In genomic region chr12:12367096-12367998, GRCh38 we compare ENCODE assay signal across 1 cellular context.
TF ChIP-seq lines count a peak whose summit lies in the region.

No MANE protein-coding gene starts in this region.

TF ChIP-seq in A549, 52 proteins besides CTCF, POLR2A, EP300 and RAD21 (continued from another document):
- TF ChIP-seq, protein P1, sequence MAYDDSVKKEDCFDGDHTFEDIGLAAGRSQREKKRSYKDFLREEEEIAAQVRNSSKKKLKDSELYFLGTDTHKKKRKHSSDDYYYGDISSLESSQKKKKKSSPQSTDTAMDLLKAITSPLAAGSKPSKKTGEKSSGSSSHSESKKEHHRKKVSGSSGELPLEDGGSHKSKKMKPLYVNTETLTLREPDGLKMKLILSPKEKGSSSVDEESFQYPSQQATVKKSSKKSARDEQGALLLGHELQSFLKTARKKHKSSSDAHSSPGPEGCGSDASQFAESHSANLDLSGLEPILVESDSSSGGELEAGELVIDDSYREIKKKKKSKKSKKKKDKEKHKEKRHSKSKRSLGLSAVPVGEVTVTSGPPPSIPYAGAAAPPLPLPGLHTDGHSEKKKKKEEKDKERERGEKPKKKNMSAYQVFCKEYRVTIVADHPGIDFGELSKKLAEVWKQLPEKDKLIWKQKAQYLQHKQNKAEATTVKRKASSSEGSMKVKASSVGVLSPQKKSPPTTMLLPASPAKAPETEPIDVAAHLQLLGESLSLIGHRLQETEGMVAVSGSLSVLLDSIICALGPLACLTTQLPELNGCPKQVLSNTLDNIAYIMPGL (CRISPR knock-in tag; IDR thresholded peaks at IDR 0.05; ENCODE audit: borderline replicate concordance), result no peak
- TF ChIP-seq EHF (CRISPR knock-in tag; IDR thresholded peaks at IDR 0.05), result no peak
- no peak for TF ChIP-seq MAFK (IDR thresholded peaks at IDR 0.05; ENCODE audit: partially characterized antibody)
- TF ChIP-seq MAZ (IDR thresholded peaks at IDR 0.05; ENCODE audit: borderline replicate concordance, low read depth, low read length), result no peak
- no peak for TF ChIP-seq CBX8 (IDR thresholded peaks at IDR 0.05)
- TF ChIP-seq ZSCAN20 (CRISPR knock-in tag; IDR thresholded peaks at IDR 0.05), result no peak
- TF ChIP-seq RFX5 (IDR thresholded peaks at IDR 0.05), result no peak
- TF ChIP-seq BHLHE40 (IDR thresholded peaks at IDR 0.05; ENCODE audit: low read depth, low read length), result no peak
- TF ChIP-seq CEBPB (IDR thresholded peaks at IDR 0.05), result no peak
- TF ChIP-seq TFCP2L1 (CRISPR knock-in tag; IDR thresholded peaks at IDR 0.05), result no peak
- TF ChIP-seq RNF2 (IDR thresholded peaks at IDR 0.05; ENCODE audit: borderline replicate concordance, low read depth), result no peak
- no peak for TF ChIP-seq SMC3 (IDR thresholded peaks at IDR 0.05)
- TF ChIP-seq ZNF302 (CRISPR knock-in tag; IDR thresholded peaks at IDR 0.05), result no peak
- no peak for TF ChIP-seq KDM1A (IDR thresholded peaks at IDR 0.05; ENCODE audit: low read depth)
- no peak for TF ChIP-seq POLR2AphosphoS2 (conservative IDR thresholded peaks at IDR 0.05; ENCODE audit: low read length)
- TF ChIP-seq HOXB5 (CRISPR knock-in tag; IDR thresholded peaks at IDR 0.05), result no peak
- no peak for TF ChIP-seq GATA3 (IDR thresholded peaks at IDR 0.05; ENCODE audit: borderline replicate concordance)
- no peak for TF ChIP-seq E2F6 (IDR thresholded peaks at IDR 0.05; ENCODE audit: borderline replicate concordance, low read depth)
TF ChIP-seq in A549: peak in this region for 0.
